9 cellular contexts compared by ENCODE assay signal in genomic region chr10:34739915-34740314, GRCh38.
DNase-seq lines count a peak whose midpoint lies in the region; ATAC-seq, FAIRE-seq and TF ChIP-seq lines count a peak whose summit lies in the region.
"Had no signal": no experiment of that assay in that cellular context is flagged by ENCODE, and none has a peak within 500 bp of the region (broad histone marks: within the 10 kb centered on the region; RNA-seq: fewer than 3 reads in every experiment).

No MANE protein-coding gene starts in this region.

- H3K4me1 Mint-ChIP-seq in astrocyte (ENCODE audit: low read depth, unreplicated experiment) (peaks cover 16% of the 10 kb centered on the region), CD14-positive monocyte (no peaks in the 10 kb centered on the region)

- intact Hi-C loops in CD14-positive monocyte (cut with micrococcal nuclease) (no loop called here), spleen (cut with DNase I; ENCODE audit: low total_unique reads) (no loop called here)

- H3K27me3 Mint-ChIP-seq in astrocyte (ENCODE audit: low read depth, unreplicated experiment) (no peaks in the 10 kb centered on the region), CD14-positive monocyte (ENCODE audit: low read depth in 3 of 3) (peaks cover 15 to 35% (median 30%) of the 10 kb centered on the region in 3 donors)

- H3K27ac ChIP-seq in astrocyte (ENCODE audit: low read depth, low read length) (peak overlapping the region; percentile 10), thoracic aorta (no peak overlapping the region), spleen (peak overlapping the region in 1 of 8 donors; percentile 6)

- no peak for FAIRE-seq in astrocyte (lab: Jason Lieb, UNC)

- peaks cover 47% of the 10 kb centered on the region for H4K20me1 ChIP-seq in astrocyte (ENCODE audit: insufficient read depth, low read length)

- ATAC-seq in thoracic aorta (ENCODE audit: insufficient number of reproducible peaks, low FRiP score, low read depth): no peak

- H3K9me3 Mint-ChIP-seq in astrocyte (ENCODE audit: unreplicated experiment) (no peaks in the 10 kb centered on the region), CD14-positive monocyte (peaks cover 0 to 4% (median 0%) of the 10 kb centered on the region in 7 donors)

- H3K4me2 ChIP-seq in astrocyte (ENCODE audit: low read length): peak overlapping the region; percentile 82

- H3K9ac ChIP-seq in astrocyte (ENCODE audit: low read length): peak overlapping the region; percentile 53

- H2AFZ ChIP-seq in astrocyte (ENCODE audit: low read depth, low read length): peak overlapping the region; percentile 62

- TF ChIP-seq CTCF in BJ (IDR thresholded peaks at IDR 0.05; ENCODE audit: insufficient read depth, low read depth, low read length) (no peak), astrocyte (IDR thresholded peaks at IDR 0.05; ENCODE audit: insufficient read depth, low read depth, low read length) (no peak), thoracic aorta (IDR thresholded peaks at IDR 0.05) (no peak), CD14-positive monocyte (IDR thresholded peaks at IDR 0.05) (no peak), spleen (IDR thresholded peaks at IDR 0.05 in 8 of 11, conservative IDR thresholded peaks at IDR 0.05 in 3 of 11) (no peak)

- WGBS in spleen, 5 donors: 27 to 43% (median 31%) methylated on average over 9 of the region's 9 CpGs

- POLR2A ChIA-PET in BJ (lab: Charles Lee): no interaction called here

- H3K9me3 ChIP-seq in astrocyte (ENCODE audit: insufficient read depth, low read depth, low read length) (no peaks in the 10 kb centered on the region), thoracic aorta (no peaks in the 10 kb centered on the region), spleen (no peaks in the 10 kb centered on the region)

- peak overlapping the region; percentile 75 for H3K4me3 Mint-ChIP-seq in astrocyte (ENCODE audit: unreplicated experiment)
- no peak overlapping the region for H3K4me3 Mint-ChIP-seq in CD14-positive monocyte
- H3K4me3 Mint-ChIP-seq: activated naive CD8-positive, alpha-beta T cell had no signal

- peaks cover 19% of the 10 kb centered on the region for H3K4me1 ChIP-seq in astrocyte (ENCODE audit: insufficient read depth, low read length)
- H3K4me1 ChIP-seq in thoracic aorta (ENCODE audit: control insufficient read depth in 1 of 2, low read depth in 2 of 2): peaks cover 9 to 35% of the 10 kb centered on the region in 2 donors
- peaks cover 0 to 6% (median 0%) of the 10 kb centered on the region in 6 donors for H3K4me1 ChIP-seq in spleen

- peak overlapping the region; percentile 15 for H3K4me3 ChIP-seq in BJ (ENCODE audit: low read depth, low read length)
- peak overlapping the region; percentile 39 for H3K4me3 ChIP-seq in astrocyte (ENCODE audit: insufficient read depth, low read depth, low read length)
- H3K4me3 ChIP-seq in thoracic aorta: peak overlapping the region; percentile 47
- no peak overlapping the region for H3K4me3 ChIP-seq in spleen

- CTCF ChIA-PET in BJ (lab: Yijun Ruan, JAX): interaction anchor here (2.8 kb wide), 1 partner anchor 16 kb away, joined by 11 read pairs; no protein-coding TSS in a partner anchor

- H3K36me3 Mint-ChIP-seq in astrocyte (ENCODE audit: low read depth, unreplicated experiment) (no peaks in the 10 kb centered on the region), CD14-positive monocyte (no peaks in the 10 kb centered on the region)
- H3K36me3 Mint-ChIP-seq: activated naive CD8-positive, alpha-beta T cell had no signal

- H3K36me3 ChIP-seq in BJ (ENCODE audit: control insufficient read depth, insufficient read depth, low read length) (no peaks in the 10 kb centered on the region), astrocyte (ENCODE audit: insufficient read depth, low read length) (no peaks in the 10 kb centered on the region), thoracic aorta (no peaks in the 10 kb centered on the region), spleen (no peaks in the 10 kb centered on the region)

- TF ChIP-seq POLR2A in spleen (IDR thresholded peaks at IDR 0.05): no peak

- no peak overlapping the region for H3K27ac Mint-ChIP-seq in astrocyte (ENCODE audit: unreplicated experiment)
- no peak overlapping the region for H3K27ac Mint-ChIP-seq in CD14-positive monocyte
- H3K27ac Mint-ChIP-seq: activated naive CD8-positive, alpha-beta T cell had no signal

- H3K79me2 ChIP-seq in astrocyte (ENCODE audit: insufficient read depth, low read length): peaks cover 64% of the 10 kb centered on the region

- DNase-seq in BJ (ENCODE audit: low read depth) (peak; percentile 57), NCI-H1436 (lab: John Stamatoyannopoulos, UW) (peak; percentile 94), astrocyte (ENCODE audit: low read depth) (peak; percentile 91), iPS-NIHi11 (ENCODE audit: low spot score) (peak; percentile 85), thoracic aorta (ENCODE audit: low spot score) (no peak), CD14-positive monocyte (ENCODE audit: low spot score) (no peak), spleen (no peak)
- no peak for DNase-seq in NK-92 treated with Interleukin-12 subunit alpha and Interleukin-12 subunit beta, amount 100 ng/mL, for 24 hours (lab: John Stamatoyannopoulos, UW)

- H3K27me3 ChIP-seq in BJ (ENCODE audit: control insufficient read depth, insufficient read depth, low read length) (no peaks in the 10 kb centered on the region), astrocyte (ENCODE audit: insufficient read depth, low read length) (no peaks in the 10 kb centered on the region), thoracic aorta (replicated peaks; ENCODE audit: insufficient read depth) (no peaks in the 10 kb centered on the region), spleen (replicated peaks in 1 of 7) (peaks cover 0 to 15% (median 0%) of the 10 kb centered on the region in 7 donors)

Comparison
In these comparisons a context has a peak if more than half of its experiments do, and no peak if none do; other contexts are left out.
1. DNase-seq: peak in BJ (single experiment), NCI-H1436 (single experiment), astrocyte (single experiment) and iPS-NIHi11 (single experiment); none in thoracic aorta (single experiment), CD14-positive monocyte (single experiment), NK-92 treated with Interleukin-12 subunit alpha and Interleukin-12 subunit beta, amount 100 ng/mL, for 24 hours (single experiment) and spleen (single experiment).
2. H3K4me3 ChIP-seq: peak in BJ (single experiment), astrocyte (single experiment) and thoracic aorta (single experiment); none in spleen (0 of 8).